Comparison of ENCODE assay signal across 8 cellular contexts in the genomic region with DNA sequence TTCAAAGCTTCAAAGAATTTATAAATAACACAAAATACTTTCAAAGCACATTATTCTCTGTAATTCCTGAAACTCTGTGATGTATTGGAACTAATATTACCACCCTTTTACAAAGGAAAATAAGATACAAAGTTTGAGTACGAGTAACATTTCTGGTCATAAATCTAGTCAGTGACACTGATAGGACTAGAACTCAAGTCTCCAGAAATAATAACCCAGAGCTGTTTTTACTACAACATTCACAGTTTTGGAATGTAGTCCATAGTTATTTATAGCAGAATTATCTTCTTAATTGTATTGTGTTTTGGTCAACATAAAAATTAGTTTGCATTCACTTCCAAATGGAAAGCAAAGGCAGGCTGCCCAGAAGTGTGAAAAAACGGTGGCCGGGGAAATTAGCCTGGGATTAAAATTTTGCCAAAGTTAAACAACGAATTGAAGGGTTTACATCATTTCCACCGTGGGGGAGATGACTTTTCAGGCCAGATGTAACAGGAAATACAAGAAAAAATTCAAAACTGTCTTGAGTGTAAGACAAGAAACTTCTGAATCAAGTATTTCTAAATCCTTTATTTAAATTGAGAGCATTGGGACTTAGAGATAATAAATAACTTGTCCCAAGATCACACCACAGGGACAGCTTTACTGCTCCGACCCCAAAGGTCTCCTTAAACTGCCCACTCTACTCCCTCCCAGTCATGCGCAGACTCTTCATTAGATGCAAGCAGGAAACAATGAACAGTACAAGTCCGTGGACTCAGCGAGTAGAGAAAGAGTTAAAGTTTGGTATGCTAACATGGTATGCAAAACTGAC.
A peak's percentile ranks its signal among the peaks of the same experiment; 100 is the strongest.
DNase-seq lines count a peak whose midpoint lies in the region; ATAC-seq and TF ChIP-seq lines count a peak whose summit lies in the region.

No MANE protein-coding gene starts in this region.

- no peak for DNase-seq in activated naive CD4-positive, alpha-beta T cell treated with anti-CD3 and anti-CD28 coated beads, Interleukin-2, amount 10 ng/mL, durations not matched to agents 7 days and 5 days
- DNase-seq in activated naive CD4-positive, alpha-beta T cell (lab: John Stamatoyannopoulos, UW), result no peak
- peak; percentile 5 for DNase-seq in globus pallidus (ENCODE audit: low spot score)
- DNase-seq in skeletal muscle cell (ENCODE audit: low read depth), result no peak
- no peak for DNase-seq in SK-N-DZ (ENCODE audit: low spot score)
- DNase-seq in middle frontal gyrus (ENCODE audit: extremely low spot score, low spot score), result no peak

- H3K4me1 Mint-ChIP-seq in activated naive CD4-positive, alpha-beta T cell treated with anti-CD3 and anti-CD28 coated beads, Interleukin-2, amount 10 ng/mL, durations not matched to agents 7 days and 5 days, result peaks cover 22% of the 10 kb centered on the region

- TF ChIP-seq CTCF in WI38 (IDR thresholded peaks at IDR 0.05; ENCODE audit: low read depth, low read length), result no peak

- CTCF ChIA-PET in activated naive CD4-positive, alpha-beta T cell treated with anti-CD3 and anti-CD28 coated beads, Interleukin-2, amount 10 ng/mL, durations not matched to agents 7 days and 5 days (lab: Charles Lee), result interaction anchor here (0.9 kb wide), 1 partner anchor 92 kb away, joined by 3 read pairs; no protein-coding TSS in a partner anchor

- H3K27me3 Mint-ChIP-seq in activated naive CD4-positive, alpha-beta T cell treated with anti-CD3 and anti-CD28 coated beads, Interleukin-2, amount 10 ng/mL, durations not matched to agents 7 days and 5 days, result peaks cover 29% of the 10 kb centered on the region

- no peaks in the 10 kb centered on the region for H3K9me3 Mint-ChIP-seq in activated naive CD4-positive, alpha-beta T cell treated with anti-CD3 and anti-CD28 coated beads, Interleukin-2, amount 10 ng/mL, durations not matched to agents 7 days and 5 days

- peak overlapping the region; percentile 85 for H3K4me3 ChIP-seq in WI38 (ENCODE audit: low read depth, low read length)
- H3K4me3 ChIP-seq in skeletal muscle cell (ENCODE audit: low read depth, low read length), result peak overlapping the region; percentile 74

- no peaks in the 10 kb centered on the region for H3K36me3 Mint-ChIP-seq in activated naive CD4-positive, alpha-beta T cell treated with anti-CD3 and anti-CD28 coated beads, Interleukin-2, amount 10 ng/mL, durations not matched to agents 7 days and 5 days

- peak; percentile 16 for ATAC-seq in HG03095 (IDR thresholded peaks at IDR 0.05; ENCODE audit: unreplicated experiment)

- peak overlapping the region; percentile 81 for H3K4me3 Mint-ChIP-seq in activated naive CD4-positive, alpha-beta T cell treated with anti-CD3 and anti-CD28 coated beads, Interleukin-2, amount 10 ng/mL, durations not matched to agents 7 days and 5 days

- peak overlapping the region; percentile 74 for H3K27ac Mint-ChIP-seq in activated naive CD4-positive, alpha-beta T cell treated with anti-CD3 and anti-CD28 coated beads, Interleukin-2, amount 10 ng/mL, durations not matched to agents 7 days and 5 days
